ENCODE assay signal across 17 cellular contexts in the genomic region with DNA sequence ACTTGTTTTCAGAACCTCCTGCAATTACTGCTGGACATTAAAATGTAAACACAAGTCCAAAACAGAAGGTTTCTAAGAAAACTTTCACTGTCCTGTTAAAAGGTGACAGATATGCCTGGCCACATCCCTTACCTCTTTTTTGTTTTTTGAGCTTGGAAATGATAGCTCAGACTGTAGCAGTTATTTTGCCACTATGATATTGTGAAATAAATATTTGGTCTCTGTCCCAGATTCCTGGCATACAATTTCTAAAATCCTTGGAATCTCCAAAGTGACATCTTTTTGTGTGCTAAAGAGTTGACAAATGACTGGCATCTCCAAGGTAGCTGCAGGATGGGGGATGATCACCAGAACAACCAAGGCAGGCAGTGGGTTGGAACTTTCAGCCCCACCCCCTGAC.
"Had no signal": no experiment of that assay in that cellular context is flagged by ENCODE, and none has a peak within 500 bp of the region (broad histone marks: within the 10 kb centered on the region; RNA-seq: fewer than 3 reads in every experiment).

No MANE protein-coding gene starts in this region.

- H3K36me3 ChIP-seq: breast epithelium, uterus had no signal

- DNase-seq: activated B cell treated with CpG ODN at 0.5 μM for 24 hours; activated CD4-positive, alpha-beta T cell treated with anti-CD3 and anti-CD28 coated beads, Interleukin-2, amount 10 ng/mL, durations not matched to agents 24 days and 14 days; activated CD8-positive, alpha-beta memory T cell treated with anti-CD3 and anti-CD28 coated beads, Interleukin-2, amount 50 U/mL, for 48 hours; activated naive CD4-positive, alpha-beta T cell; activated naive CD8-positive, alpha-beta T cell treated with anti-CD3 and anti-CD28 coated beads, Interleukin-2, amount 10 ng/mL, durations not matched to agents 7 days and 5 days; effector memory CD4-positive, alpha-beta T cell; glutamatergic neuron; left ventricle myocardium superior; mesendoderm; psoas muscle; right lobe of liver; spleen; SW 1271; thyroid gland had no signal

- H3K27me3 ChIP-seq: ascending aorta, breast epithelium, right lobe of liver, spleen, thyroid gland, uterus had no signal

- ATAC-seq: psoas muscle, right lobe of liver had no signal

- H3K9me3 ChIP-seq: ascending aorta, breast epithelium, psoas muscle, right lobe of liver, spleen, thyroid gland, uterus had no signal

- H3K4me1 ChIP-seq: breast epithelium, psoas muscle, right lobe of liver, uterus had no signal

- H3K4me3 ChIP-seq: ascending aorta, breast epithelium, psoas muscle, right lobe of liver, spleen, thyroid gland, uterus had no signal

- H3K27ac ChIP-seq: psoas muscle, right lobe of liver, thyroid gland had no signal
